ENCODE assay signal across 8 cellular contexts in the genomic region with DNA sequence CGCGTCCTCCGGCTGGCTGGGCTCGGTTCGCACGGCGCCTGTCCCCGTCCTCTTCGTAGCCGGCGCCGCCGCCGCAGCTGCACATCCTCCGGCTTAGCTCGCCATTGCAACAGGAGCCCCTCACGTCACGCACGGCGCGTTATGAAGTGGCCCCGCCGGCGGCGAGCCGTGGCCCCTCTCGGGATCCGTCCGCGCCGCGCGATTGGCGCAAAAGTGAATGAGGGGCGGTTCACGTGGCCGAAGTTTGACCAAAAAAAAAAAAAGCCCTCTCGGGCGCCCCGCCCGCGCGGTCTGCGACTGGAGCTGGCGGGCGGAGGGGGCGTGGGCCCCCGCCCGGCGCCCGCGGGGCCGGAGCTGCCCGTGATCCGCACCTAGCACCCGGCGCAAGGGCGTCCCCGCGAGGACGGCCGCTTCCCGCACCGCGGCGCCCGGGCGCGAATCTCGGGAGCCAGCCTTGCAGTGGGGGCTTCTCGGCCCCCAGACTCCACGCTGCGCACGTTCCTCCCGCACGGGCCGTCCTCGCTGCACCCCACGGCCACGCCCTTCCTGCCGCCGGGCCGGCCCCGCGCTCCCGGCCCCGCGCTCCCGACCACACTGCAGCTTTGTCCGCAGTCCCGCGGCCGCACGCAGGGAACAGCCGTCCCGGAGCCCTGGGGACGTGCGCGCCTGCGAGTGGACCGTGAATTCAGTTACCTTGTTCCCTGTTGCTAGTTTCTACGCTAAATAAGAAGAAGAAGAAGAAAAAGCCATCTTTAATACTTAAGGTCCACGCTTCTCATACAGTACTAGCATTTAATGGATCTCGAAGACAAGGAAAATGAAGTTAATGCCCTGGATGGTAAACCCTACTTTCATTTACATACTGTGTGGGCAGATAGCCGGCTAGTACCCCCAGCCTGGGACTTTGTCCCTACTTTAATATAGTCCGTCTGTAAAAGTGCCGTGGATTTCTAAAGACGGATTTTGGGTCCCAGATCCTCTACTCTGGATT.
DNase-seq lines count a peak whose midpoint lies in the region; ATAC-seq lines count a peak whose summit lies in the region.

CHSY1 (minus strand) TSS at position 219 of the 991 bp plus-strand sequence. CDS start 592 bp downstream, outside the sequence.

- peak within 1 kb of the TSS; percentile 69 for H3K27ac ChIP-seq in epithelial cell of prostate
- peak within 1 kb of the TSS; percentile 74 to 83 for H3K27ac ChIP-seq in mucosa of rectum (ENCODE audit: low read depth in 2 of 2, low read length in 2 of 2)

- H3K27me3 ChIP-seq in mucosa of rectum (ENCODE audit: control insufficient read depth in 2 of 2, insufficient read depth in 2 of 2, low read length in 2 of 2), result no peaks in the 10 kb centered on the region

- peak; percentile 63 for ATAC-seq in GM19467 (IDR thresholded peaks at IDR 0.05; ENCODE audit: unreplicated experiment)

- H3K4me1 ChIP-seq in mucosa of rectum (ENCODE audit: control insufficient read depth in 2 of 2, insufficient read depth in 2 of 2, low read length in 2 of 2), result peaks cover 16% of the 10 kb centered on the region in 2 donors

- H3K9ac ChIP-seq in mucosa of rectum (ENCODE audit: low read depth in 1 of 2, low read length in 2 of 2), result peak within 1 kb of the TSS; percentile 74 to 78

- peak within 1 kb of the TSS; percentile 78 to 87 for H3K4me3 ChIP-seq in mucosa of rectum (ENCODE audit: low read length in 2 of 2)

- H3K36me3 ChIP-seq in mucosa of rectum (ENCODE audit: control insufficient read depth in 2 of 2, insufficient read depth in 2 of 2, low read length in 2 of 2), result peaks cover 0 to 3% of the 10 kb centered on the region in 2 donors

- H3K9me3 ChIP-seq in mucosa of rectum (ENCODE audit: control insufficient read depth in 2 of 2, low read length in 2 of 2), result no peaks in the 10 kb centered on the region

- DNase-seq in COLO829 (ENCODE audit: low spot score) (peak; percentile 83), HS-27A (ENCODE audit: low read depth) (peak; percentile 92), OCI-M1 (lab: John Stamatoyannopoulos, UW) (peak; percentile 86), activated T-cell treated with anti-CD3 and anti-CD28 coated beads for 4 hours (peak; percentile 70), epithelial cell of prostate (ENCODE audit: low read depth, low spot score) (peak; percentile 39)
- DNase-seq in stimulated activated CD8-positive, alpha-beta memory T cell treated with anti-CD3 and anti-CD28 coated beads, Interleukin-4, amount 100 ng/mL, for 4 hours (ENCODE audit: low read depth in 2 of 2, low spot score in 1 of 2), result peak; percentile 66 to 76

Comparison
In these comparisons a context has a peak if more than half of its experiments do, and no peak if none do; other contexts are left out.
1. Peak in every context shown above with its lines: DNase-seq, ATAC-seq, H3K4me3 ChIP-seq and H3K27ac ChIP-seq.
2. DNase-seq: peak in every context shown above with its lines; median percentile 92 in HS-27A; 86 in OCI-M1; 83 in COLO829; 71 in stimulated activated CD8-positive, alpha-beta memory T cell treated with anti-CD3 and anti-CD28 coated beads, Interleukin-4, amount 100 ng/mL, for 4 hours; 70 in activated T-cell treated with anti-CD3 and anti-CD28 coated beads for 4 hours; 39 in epithelial cell of prostate.